Comparison of ENCODE assay signal across 23 cellular contexts in the genomic region with DNA sequence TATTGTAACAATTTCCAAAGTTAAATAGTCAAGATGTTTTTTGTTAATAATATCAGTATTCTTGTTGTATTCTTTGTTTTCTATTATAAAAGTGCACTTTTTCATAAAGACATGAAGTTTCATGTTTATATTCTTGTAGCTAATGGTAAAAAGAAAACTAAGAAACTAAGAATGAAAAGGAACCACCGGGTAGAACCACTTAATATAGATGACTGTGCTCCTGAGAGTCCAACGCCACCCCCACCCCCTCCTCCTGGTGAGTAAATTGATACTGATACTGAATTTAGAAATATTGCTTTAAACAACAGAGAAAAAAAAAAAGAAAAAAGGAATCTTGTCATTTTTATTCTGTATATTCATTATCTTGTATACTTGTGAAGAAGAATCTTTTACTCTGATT. TPM values are rescaled to one million over a fixed set of nuclear protein-coding genes. Genes with fewer than 3 reads are reported as not detected.
"Had no signal": no experiment of that assay in that cellular context is flagged by ENCODE, and none has a peak within 500 bp of the region (broad histone marks: within the 10 kb centered on the region; RNA-seq: fewer than 3 reads in every experiment).

No MANE protein-coding gene starts in this region.

- H3K4me1 Mint-ChIP-seq: IgD-negative memory B cell had no signal

- FAIRE-seq: HTR-8/SVneo, K562, RCC 7860 had no signal

- H3K9me3 Mint-ChIP-seq: IgD-negative memory B cell had no signal

- H3K4me3 Mint-ChIP-seq: IgD-negative memory B cell had no signal

- DNase-seq: Kasumi-1, MM.1S, NCI-H1092 treated with DMSO at 0.1 percent for 48 hours, NCI-H1436, NCI-H187, NCI-H2029, NCI-H2081 treated with DMSO at 0.1 percent for 48 hours, NCI-H2171, NCI-H226, NCI-H446, NCI-H510A, NCI-H524 treated with DMSO at 0.1 percent for 48 hours, NCI-H69, NCI-H774, Right ventricle myocardium superior, RPMI8226, SIG-M5 had no signal

- ATAC-seq: K562 had no signal

- H3K27ac Mint-ChIP-seq: IgD-negative memory B cell had no signal

- H3K27me3 Mint-ChIP-seq: IgD-negative memory B cell had no signal

RNA-seq across cellular contexts. Expression of gene STX19, which starts 20.9 kb away (rescaled TPM):
- total RNA-seq: K562, M059J, Right ventricle myocardium superior, SJSA1 had no signal
